ENCODE assay signal across 8 cellular contexts in the genomic region with DNA sequence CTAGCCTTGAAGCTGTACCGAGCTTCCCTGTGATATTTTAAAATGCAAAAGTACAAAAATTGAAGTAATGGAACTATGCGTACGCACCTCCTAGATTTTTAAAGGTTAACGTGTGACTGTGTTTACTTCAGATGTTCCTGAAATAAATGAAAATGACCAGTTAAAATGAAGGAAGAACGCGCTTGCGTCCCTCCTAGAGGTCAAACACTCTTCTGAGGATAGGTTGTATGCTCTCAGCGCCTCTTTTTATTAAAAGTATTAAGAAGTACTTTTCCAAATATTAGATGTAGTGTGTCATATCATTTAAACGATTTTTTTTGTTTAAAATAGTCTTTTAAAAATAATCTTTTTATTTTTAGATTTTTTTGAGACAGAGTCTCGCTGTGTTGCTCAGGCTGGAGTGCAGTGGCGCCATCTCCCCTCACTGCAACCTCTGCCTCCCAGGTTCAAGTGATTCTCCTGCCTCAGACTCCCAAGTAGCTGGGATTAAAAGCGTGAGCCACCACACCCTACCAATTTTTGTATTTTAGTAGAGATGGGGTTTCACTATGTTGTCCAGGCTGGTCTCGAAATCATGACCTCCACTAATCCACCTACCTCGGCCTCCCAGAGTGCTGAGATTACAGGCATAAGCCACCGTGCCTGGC. TPM values are rescaled to one million over a fixed set of nuclear protein-coding genes. Genes with fewer than 3 reads are reported as not detected.
DNase-seq lines count a peak whose midpoint lies in the region; ATAC-seq and TF ChIP-seq lines count a peak whose summit lies in the region.

No MANE protein-coding gene starts in this region.

- H3K9me2 ChIP-seq in neural cell (ENCODE audit: insufficient read depth, low read length), result no peaks in the 10 kb centered on the region

- H3K79me2 ChIP-seq in neural cell (replicated peaks; ENCODE audit: insufficient read depth, low read length), result no peaks in the 10 kb centered on the region

- DNase-seq in NCI-H748 (lab: John Stamatoyannopoulos, UW; ENCODE audit: unreplicated experiment), result peak; percentile 44
- no peak for DNase-seq in NCI-H748 treated with DMSO at 0.1 percent for 48 hours (lab: John Stamatoyannopoulos, UW)
- DNase-seq in NT2/D1 (ENCODE audit: low read depth, low spot score), result no peak
- no peak for DNase-seq in effector memory CD8-positive, alpha-beta T cell
- no peak for DNase-seq in NCI-H69 (lab: John Stamatoyannopoulos, UW)
- DNase-seq in AG20443 (ENCODE audit: low spot score), result no peak
- DNase-seq in nucleus accumbens (lab: John Stamatoyannopoulos, UW), result no peak

- H3K4me2 ChIP-seq in neural cell (ENCODE audit: low read length), result peak overlapping the region; percentile 30

- no peak for TF ChIP-seq RAD21 in neural cell (conservative IDR thresholded peaks at IDR 0.05)

- TF ChIP-seq CTCF in neural cell (IDR thresholded peaks at IDR 0.05; ENCODE audit: poor library complexity, severe bottlenecking), result no peak

- no peaks in the 10 kb centered on the region for H3K27me3 Mint-ChIP-seq in effector memory CD8-positive, alpha-beta T cell

- no peak overlapping the region for H3K27ac ChIP-seq in neural cell (ENCODE audit: low read length)

- H3K27ac Mint-ChIP-seq in effector memory CD8-positive, alpha-beta T cell, result peak overlapping the region; percentile 92 to 93

- TF ChIP-seq EP300 in neural cell (conservative IDR thresholded peaks at IDR 0.05; ENCODE audit: poor library complexity, severe bottlenecking), result no peak

- no peaks in the 10 kb centered on the region for H3K9me3 Mint-ChIP-seq in effector memory CD8-positive, alpha-beta T cell

- no peak for ATAC-seq in effector memory CD8-positive, alpha-beta T cell (replicated peaks)

- peak overlapping the region; percentile 50 for H3K4me3 ChIP-seq in NT2/D1 (ENCODE audit: insufficient read length, low read depth)
- peak overlapping the region; percentile 64 for H3K4me3 ChIP-seq in neural cell (ENCODE audit: low read length)

- H3K9me3 ChIP-seq in NT2/D1 (ENCODE audit: insufficient read depth, low read length) (peaks cover 4% of the 10 kb centered on the region; the same call in 1 of the 2 replicates), neural cell (ENCODE audit: low read length) (no peaks in the 10 kb centered on the region)

- no peak overlapping the region for H2AFZ ChIP-seq in neural cell (ENCODE audit: low read depth, low read length)

- H3K4me3 Mint-ChIP-seq in effector memory CD8-positive, alpha-beta T cell, result peak overlapping the region; percentile 92

- H3K27me3 ChIP-seq in NT2/D1 (ENCODE audit: insufficient read depth, insufficient read length) (no peaks in the 10 kb centered on the region), neural cell (ENCODE audit: insufficient read depth, low read depth, low read length) (peaks cover 6% of the 10 kb centered on the region)

- H3K4me1 ChIP-seq in NT2/D1 (ENCODE audit: insufficient read depth, insufficient read length), result peaks cover 3% of the 10 kb centered on the region

- H4K20me1 ChIP-seq in neural cell (ENCODE audit: insufficient read depth), result no peaks in the 10 kb centered on the region

- H3K36me3 ChIP-seq in NT2/D1 (ENCODE audit: insufficient read depth, insufficient read length, low read length), result peaks cover 2% of the 10 kb centered on the region
- H3K36me3 ChIP-seq in neural cell (ENCODE audit: insufficient read depth, low read length), result no peaks in the 10 kb centered on the region

- H3K4me1 Mint-ChIP-seq in effector memory CD8-positive, alpha-beta T cell (ENCODE audit: low read depth in 2 of 2), result peaks cover 11 to 20% of the 10 kb centered on the region in 2 donors

- peak overlapping the region; percentile 85 for H3K9ac ChIP-seq in NT2/D1 (ENCODE audit: insufficient read length, low read depth)
- no peak overlapping the region for H3K9ac ChIP-seq in neural cell (ENCODE audit: low read length)

- peaks cover 8% of the 10 kb centered on the region for H3K36me3 Mint-ChIP-seq in effector memory CD8-positive, alpha-beta T cell (ENCODE audit: insufficient read depth)

- no peaks in the 10 kb centered on the region for H3F3A ChIP-seq in neural cell (ENCODE audit: insufficient read depth, low read length, poor library complexity, severe bottlenecking)

TF ChIP-seq in neural cell, 6 proteins besides CTCF, POLR2A, EP300 and RAD21:
- no peak for TF ChIP-seq POLR2AphosphoS5 (IDR thresholded peaks at IDR 0.05)
- TF ChIP-seq REST (IDR thresholded peaks at IDR 0.05; ENCODE audit: borderline replicate concordance), result no peak
- no peak for TF ChIP-seq TAF1 (IDR thresholded peaks at IDR 0.05; ENCODE audit: low read depth)
- no peak for TF ChIP-seq EZH2 (IDR thresholded peaks at IDR 0.05; ENCODE audit: borderline replicate concordance, insufficient read depth, low read length, poor library complexity, severe bottlenecking)
- no peak for TF ChIP-seq MXI1 (conservative IDR thresholded peaks at IDR 0.05; ENCODE audit: poor library complexity, severe bottlenecking)
- TF ChIP-seq SMC3 (conservative IDR thresholded peaks at IDR 0.05; ENCODE audit: poor library complexity), result no peak
TF ChIP-seq in neural cell: peak in this region for 0.

RNA-seq across cellular contexts. Expression of gene TRIM38, which starts 30.6 kb away (rescaled TPM):
- polyA plus RNA-seq in neural cell, result not detected in 2 replicates
- not detected in 2 replicates for polyA minus RNA-seq in neural cell
